Comparison of ENCODE assay signal across 1 cellular context in genomic region chrX:15418041-15418706, GRCh38.
TF ChIP-seq lines count a peak whose summit lies in the region.

No MANE protein-coding gene starts in this region.

TF ChIP-seq in K562, 482 proteins besides CTCF, POLR2A, EP300 and RAD21:
- TF ChIP-seq MYC (IDR thresholded peaks at IDR 0.05; ENCODE audit: low read depth, low read length) = no peak
- no peak for TF ChIP-seq MYC (CRISPR knock-in tag; IDR thresholded peaks at IDR 0.05; ENCODE audit: borderline replicate concordance, low read depth)
- no peak for TF ChIP-seq PRDM10 (IDR thresholded peaks at IDR 0.05; ENCODE audit: partially characterized antibody)
- TF ChIP-seq ZNF707 (CRISPR knock-in tag; conservative IDR thresholded peaks at IDR 0.05) = no peak
- no peak for TF ChIP-seq GTF2F1 (IDR thresholded peaks at IDR 0.05; ENCODE audit: low read depth, low read length)
- TF ChIP-seq SRSF7 (optimal IDR thresholded peaks at IDR 0.05; ENCODE audit: low read depth, low read length) = no peak
- no peak for TF ChIP-seq POLR2G (IDR thresholded peaks at IDR 0.05; ENCODE audit: low read depth, low read length)
- TF ChIP-seq PHB2 (IDR thresholded peaks at IDR 0.05; ENCODE audit: low read depth) = no peak
- 0 out of 2 replicates have a peak, but pooled peaks have one; percentile 8 for TF ChIP-seq PKNOX1 (IDR thresholded peaks at IDR 0.05)
- 0 out of 2 replicates have a peak, but pooled peaks have one; percentile 8 for TF ChIP-seq CBFA2T3 (IDR thresholded peaks at IDR 0.05)
- TF ChIP-seq ZBTB2 (IDR thresholded peaks at IDR 0.05) = no peak
- no peak for TF ChIP-seq ATF1 (CRISPR knock-in tag; IDR thresholded peaks at IDR 0.05)
- TF ChIP-seq ATF1 (tag; IDR thresholded peaks at IDR 0.05) = no peak
- TF ChIP-seq MAZ (CRISPR knock-in tag; conservative IDR thresholded peaks at IDR 0.05 in 1 of 2, IDR thresholded peaks at IDR 0.05 in 1 of 2) = no peak
- TF ChIP-seq SNRNP70 (optimal IDR thresholded peaks at IDR 0.05; ENCODE audit: low read depth, low read length) = no peak
- TF ChIP-seq ZNF253 (CRISPR knock-in tag; conservative IDR thresholded peaks at IDR 0.05) = no peak
- no peak for TF ChIP-seq ZNF408 (CRISPR knock-in tag; IDR thresholded peaks at IDR 0.05; ENCODE audit: low read depth)
- TF ChIP-seq HNRNPL (IDR thresholded peaks at IDR 0.05; ENCODE audit: low read depth, low read length) = no peak
- TF ChIP-seq YY1 (IDR thresholded peaks at IDR 0.05; ENCODE audit: borderline replicate concordance in 1 of 3, control insufficient read depth in 1 of 3, extremely low read depth in 1 of 3, insufficient read depth in 3 of 3, insufficient read length in 1 of 3, insufficient replicate concordance in 2 of 3, low read depth in 1 of 3, low read length in 2 of 3) = no peak
- no peak for TF ChIP-seq PTBP1 (IDR thresholded peaks at IDR 0.05; ENCODE audit: low read depth, low read length)
- no peak for TF ChIP-seq CBFA2T2 (conservative IDR thresholded peaks at IDR 0.05)
- no peak for TF ChIP-seq NFXL1 (CRISPR knock-in tag; IDR thresholded peaks at IDR 0.05)
- TF ChIP-seq MCM5 (IDR thresholded peaks at IDR 0.05; ENCODE audit: low read depth) = no peak
- TF ChIP-seq ZBTB1 (CRISPR knock-in tag; IDR thresholded peaks at IDR 0.05; ENCODE audit: borderline replicate concordance, low read depth) = no peak
- TF ChIP-seq CREB1 (IDR thresholded peaks at IDR 0.05) = no peak
- TF ChIP-seq CREB1 (CRISPR knock-in tag; IDR thresholded peaks at IDR 0.05) = no peak
- no peak for TF ChIP-seq MAFK (IDR thresholded peaks at IDR 0.05; ENCODE audit: low read length)
- TF ChIP-seq ZBTB7A (IDR thresholded peaks at IDR 0.05; ENCODE audit: borderline replicate concordance, control insufficient read depth, low read depth, low read length) = no peak
- peak; percentile 83 for TF ChIP-seq MEIS2 (IDR thresholded peaks at IDR 0.05; ENCODE audit: partially characterized antibody)
- peak in 1 of 2 experiments; percentile 27; a peak in 1 of 4 replicates for TF ChIP-seq RCOR1 (IDR thresholded peaks at IDR 0.05; ENCODE audit: borderline replicate concordance in 1 of 2, low read depth in 2 of 2, low read length in 2 of 2)
- no peak for TF ChIP-seq FOXA1 (IDR thresholded peaks at IDR 0.05; ENCODE audit: borderline replicate concordance)
- TF ChIP-seq PBX2 (CRISPR knock-in tag; IDR thresholded peaks at IDR 0.05; ENCODE audit: low read depth) = no peak
- TF ChIP-seq PBX2 (tag; conservative IDR thresholded peaks at IDR 0.05; ENCODE audit: low read depth) = peak; percentile 74
- no peak for TF ChIP-seq ZNF584 (CRISPR knock-in tag; IDR thresholded peaks at IDR 0.05; ENCODE audit: low read depth)
- TF ChIP-seq TRIM28 (IDR thresholded peaks at IDR 0.05) = no peak
- no peak for TF ChIP-seq MIER1 (IDR thresholded peaks at IDR 0.05; ENCODE audit: low read depth)
- no peak for TF ChIP-seq CHAMP1 (IDR thresholded peaks at IDR 0.05)
TF ChIP-seq in K562: peak in this region for 5.
